In genomic region chr4:42397256-42397634, GRCh38 we compare ENCODE assay signal across 8 cellular contexts. TPM values are rescaled to one million over a fixed set of nuclear protein-coding genes. Genes with fewer than 3 reads are reported as not detected.
DNase-seq lines count a peak whose midpoint lies in the region; ATAC-seq and TF ChIP-seq lines count a peak whose summit lies in the region.

Gene SHISA3, plus strand, starts transcription at chr4:42397488. Its CDS starts 569 bp downstream, at chr4:42398057.

- H3K9me3 Mint-ChIP-seq in activated T-cell treated with anti-CD3 and anti-CD28 coated beads, Interleukin-2, amount 50 U/mL, for 4 hours: no peaks in the 10 kb centered on the region

- no peaks in the 10 kb centered on the region for H3K79me1 ChIP-seq in neuronal stem cell (ENCODE audit: low read depth, low read length)

- no peak within 1 kb of the TSS for H4K91ac ChIP-seq in neuronal stem cell (ENCODE audit: low read depth, low read length, poor library complexity)

- no peak within 1 kb of the TSS for H2BK120ac ChIP-seq in neuronal stem cell (ENCODE audit: low read depth, low read length)

- H2AFZ ChIP-seq in neuronal stem cell (ENCODE audit: low read length): peak within 1 kb of the TSS; percentile 91

- H3K4me1 Mint-ChIP-seq in activated T-cell treated with anti-CD3 and anti-CD28 coated beads, Interleukin-2, amount 50 U/mL, for 4 hours (ENCODE audit: low read depth): peaks cover 23% of the 10 kb centered on the region

- ATAC-seq in activated T-cell treated with anti-CD3 and anti-CD28 coated beads, Interleukin-2, amount 50 U/mL, for 4 hours: peak; percentile 56 to 59
- ATAC-seq in HG03025 (IDR thresholded peaks at IDR 0.05; ENCODE audit: low FRiP score, unreplicated experiment): peak; percentile 55

- H3K9ac ChIP-seq in neuronal stem cell (ENCODE audit: low read depth, low read length, poor library complexity): peak within 1 kb of the TSS; percentile 86

- H3K27me3 ChIP-seq in esophagus muscularis mucosa: peaks cover 0 to 61% (median 18%) of the 10 kb centered on the region in 4 donors
- H3K27me3 ChIP-seq in neuronal stem cell (ENCODE audit: control insufficient read depth in 3 of 3, insufficient read depth in 3 of 3, low read depth in 1 of 3, low read length in 3 of 3): peaks cover 9 to 75% (median 54%) of the 10 kb centered on the region in 3 experiments

- H3K4me1 ChIP-seq in esophagus muscularis mucosa (peaks cover 11 to 31% (median 29%) of the 10 kb centered on the region in 4 donors), neuronal stem cell (ENCODE audit: control insufficient read depth in 2 of 2, insufficient read depth in 1 of 2, low read depth in 1 of 2, low read length in 2 of 2) (peaks cover 8 to 15% of the 10 kb centered on the region in 2 donors)

- no peak for TF ChIP-seq EP300 in esophagus muscularis mucosa (IDR thresholded peaks at IDR 0.05)

- peak within 1 kb of the TSS; percentile 52 for H2AK5ac ChIP-seq in neuronal stem cell (ENCODE audit: low read depth, low read length)

- H3K27ac ChIP-seq in esophagus muscularis mucosa (replicated peaks in 1 of 4) (peak within 1 kb of the TSS; percentile 34 to 76 (median 71)), neuronal stem cell (replicated peaks; ENCODE audit: low read length) (no peak within 1 kb of the TSS)

- no peak for DNase-seq in activated T-cell treated with anti-CD3 and anti-CD28 coated beads, Interleukin-2, amount 50 U/mL, for 4 hours
- DNase-seq in activated T-cell treated with anti-CD3 and anti-CD28 coated beads for 4 hours: no peak
- DNase-seq in SKM-1 treated with dmso at 0.1 percent for 144 hours (lab: John Stamatoyannopoulos, UW; ENCODE audit: unreplicated experiment): peak; percentile 43
- DNase-seq in esophagus muscularis mucosa (ENCODE audit: extremely low spot score): no peak
- no peak for DNase-seq in neuronal stem cell (ENCODE audit: low spot score)
- DNase-seq in NCI-H1436 treated with DMSO at 0.1 percent for 48 hours (lab: John Stamatoyannopoulos, UW): no peak
- no peak for DNase-seq in NCI-H1105 (lab: John Stamatoyannopoulos, UW)

- no peaks in the 10 kb centered on the region for H3K36me3 Mint-ChIP-seq in activated T-cell treated with anti-CD3 and anti-CD28 coated beads, Interleukin-2, amount 50 U/mL, for 4 hours (ENCODE audit: insufficient read depth)

- no peak within 1 kb of the TSS for H4K8ac ChIP-seq in neuronal stem cell (ENCODE audit: low read depth, low read length)

- no peak within 1 kb of the TSS for H3K4ac ChIP-seq in neuronal stem cell (ENCODE audit: low read length)

- peak within 1 kb of the TSS; percentile 22 for H2BK15ac ChIP-seq in neuronal stem cell (ENCODE audit: low read length)

- H3K4me2 ChIP-seq in neuronal stem cell (ENCODE audit: insufficient read depth, low read length, poor library complexity, severe bottlenecking): peak within 1 kb of the TSS; percentile 97

- no peak for TF ChIP-seq POLR2A in esophagus muscularis mucosa (IDR thresholded peaks at IDR 0.05; ENCODE audit: low read depth)

- peak within 1 kb of the TSS; percentile 21 for H2BK5ac ChIP-seq in neuronal stem cell (ENCODE audit: low read length)

- H3K36me3 ChIP-seq in esophagus muscularis mucosa (no peaks in the 10 kb centered on the region), neuronal stem cell (replicated peaks in 1 of 2; ENCODE audit: control insufficient read depth in 2 of 2, insufficient read depth in 2 of 2, low read length in 2 of 2) (no peaks in the 10 kb centered on the region)

- peak within 1 kb of the TSS; percentile 86 for H3K14ac ChIP-seq in neuronal stem cell (ENCODE audit: low read length)

- no peaks in the 10 kb centered on the region for H3K9me3 ChIP-seq in esophagus muscularis mucosa
- no peaks in the 10 kb centered on the region for H3K9me3 ChIP-seq in neuronal stem cell (replicated peaks in 1 of 2; ENCODE audit: control insufficient read depth in 2 of 2, insufficient read depth in 1 of 2, low read depth in 1 of 2, low read length in 2 of 2)

- peak within 1 kb of the TSS; percentile 56 to 64 (median 60) for H3K4me3 ChIP-seq in esophagus muscularis mucosa
- H3K4me3 ChIP-seq in neuronal stem cell (ENCODE audit: low read length in 2 of 2): peak within 1 kb of the TSS in 1 of 2 donors; percentile 76

- peaks cover 64% of the 10 kb centered on the region for H3K27me3 Mint-ChIP-seq in activated T-cell treated with anti-CD3 and anti-CD28 coated beads, Interleukin-2, amount 50 U/mL, for 4 hours (ENCODE audit: low read depth)

- no peak for TF ChIP-seq CTCF in esophagus muscularis mucosa (IDR thresholded peaks at IDR 0.05)

- peak within 1 kb of the TSS; percentile 92 for H3K18ac ChIP-seq in neuronal stem cell (ENCODE audit: low read length)

- intact Hi-C loops in esophagus muscularis mucosa (cut with DNase I): loop anchor here (10.0 kb wide), 1 partner anchor 118 kb away; no protein-coding TSS in a partner anchor

- peak within 1 kb of the TSS; percentile 46 for H2BK12ac ChIP-seq in neuronal stem cell (ENCODE audit: low read length)

- peak within 1 kb of the TSS; percentile 78 for H3K4me3 Mint-ChIP-seq in activated T-cell treated with anti-CD3 and anti-CD28 coated beads, Interleukin-2, amount 50 U/mL, for 4 hours

- WGBS in esophagus muscularis mucosa: 4% methylated on average over 21 of the region's 31 CpGs
- whole genome bisulfite sequencing in neuronal stem cell (ENCODE audit: extremely low coverage in 2 of 2, insufficient read length in 2 of 2, insufficient replicate concordance in 1 of 2), 2 donors: no CpG with 5 or more reads among the region's 31 CpGs

- H3K23ac ChIP-seq in neuronal stem cell (ENCODE audit: low read depth, low read length, poor library complexity): peak within 1 kb of the TSS; percentile 87

RNA-seq across cellular contexts. Expression of gene SHISA3, which starts in this region (rescaled TPM):
- under 1 TPM in 2 of 3 donors, not detected in 1; 0.11 to 0.18 TPM for total RNA-seq in activated T-cell treated with anti-CD3 and anti-CD28 coated beads, Interleukin-2, amount 50 U/mL, for 4 hours
- 10 to 100 TPM in 3 of 4 donors, 1 to 10 TPM in 1; 9.1 to 38.6 (median 19.8) TPM for total RNA-seq in esophagus muscularis mucosa
- polyA plus RNA-seq in neuronal stem cell (2013, experiment 1 of 2): 0.07 TPM
- polyA plus RNA-seq in neuronal stem cell (2013, experiment 2 of 2): 0.12 TPM

Comparison
In these comparisons a context has a peak if more than half of its experiments do, and no peak if none do; other contexts are left out.
1. RNA of gene SHISA3 (total RNA-seq): 9.1 to 38.6 TPM in esophagus muscularis mucosa; 0.11 to 0.18 TPM in activated T-cell treated with anti-CD3 and anti-CD28 coated beads, Interleukin-2, amount 50 U/mL, for 4 hours; every median in the first group is over 4 times any median in the second.
2. Peak in ATAC-seq in activated T-cell treated with anti-CD3 and anti-CD28 coated beads, Interleukin-2, amount 50 U/mL, for 4 hours; RNA of the gene not detected or under 1 TPM.